ENCODE assay signal across 9 cellular contexts in the genomic region with DNA sequence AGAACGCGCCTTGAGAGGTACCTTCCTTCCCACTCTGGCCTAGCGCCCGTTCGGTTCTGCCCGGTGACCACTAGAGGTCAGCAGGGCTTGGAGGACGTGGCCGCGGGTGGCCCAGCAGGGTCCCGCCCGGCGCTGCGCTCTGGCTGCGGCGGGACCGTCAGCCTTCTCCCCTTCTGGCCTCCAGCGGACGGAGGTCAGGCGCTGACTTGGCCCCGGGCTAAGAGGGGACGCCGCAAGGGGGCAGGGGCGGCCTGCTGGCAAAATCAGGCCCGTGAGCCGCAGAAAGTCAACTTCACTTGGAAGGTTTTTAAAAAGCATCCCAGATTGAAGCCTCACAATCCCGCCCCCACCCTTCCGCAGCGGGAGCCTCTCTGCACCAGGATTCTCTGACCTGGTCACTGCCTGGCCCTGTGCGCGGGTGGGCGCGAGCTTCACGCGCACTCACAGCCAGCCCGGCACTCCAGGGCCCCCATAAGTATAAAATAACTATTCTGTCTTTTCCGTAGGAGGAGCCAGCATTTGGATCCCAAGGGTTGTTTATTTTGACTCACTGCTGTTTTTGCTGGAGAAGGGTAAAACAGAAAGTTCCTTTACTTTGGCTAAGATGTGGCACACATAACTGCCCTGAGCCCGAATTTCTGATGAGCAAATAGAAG. TPM values are rescaled to one million over a fixed set of nuclear protein-coding genes. Genes with fewer than 3 reads are reported as not detected.
A peak's percentile ranks its signal among the peaks of the same experiment; 100 is the strongest.
DNase-seq lines count a peak whose midpoint lies in the region; ATAC-seq, FAIRE-seq and TF ChIP-seq lines count a peak whose summit lies in the region.
"Had no signal": no experiment of that assay in that cellular context is flagged by ENCODE, and none has a peak within 500 bp of the region (broad histone marks: within the 10 kb centered on the region; RNA-seq: fewer than 3 reads in every experiment).

No MANE protein-coding gene starts in this region.

- TF ChIP-seq CTCF in GM06990 (IDR thresholded peaks at IDR 0.05; ENCODE audit: insufficient read depth, low read length, poor library complexity, severe bottlenecking) = peak; percentile 49
- TF ChIP-seq CTCF in H1 (IDR thresholded peaks at IDR 0.05; ENCODE audit: control extremely low read depth in 1 of 3, insufficient read depth in 1 of 3, low read depth in 1 of 3, low read length in 3 of 3) = peak; percentile 70 to 98 (median 96)

- TF ChIP-seq POLR2A in H1 (IDR thresholded peaks at IDR 0.05; ENCODE audit: control extremely low read depth in 1 of 2, low read depth in 2 of 2, low read length in 2 of 2) = no peak

- TF ChIP-seq EP300 in H1 (IDR thresholded peaks at IDR 0.05; ENCODE audit: borderline replicate concordance in 1 of 2, low read depth in 2 of 2, low read length in 2 of 2) = 0 out of 3 replicates have a peak, but pooled peaks of 1 of the 2 experiments have one; percentile 56

- DNase-seq in GM06990 (ENCODE audit: extremely low read depth, insufficient read length) (no peak), NCI-H526 (lab: John Stamatoyannopoulos, UW) (peak; percentile 60 to 93), H1 (ENCODE audit: low read depth in 1 of 2, low spot score in 2 of 2) (peak; percentile 86 to 90), memory B cell (ENCODE audit: low spot score in 2 of 2) (peak in 1 of 2 donors; percentile 29), NCI-H2081 (lab: John Stamatoyannopoulos, UW) (no peak)
- peak; percentile 67 for DNase-seq in activated CD8-positive, alpha-beta T cell treated with anti-CD3 and anti-CD28 coated beads, Interleukin-2, amount 10 ng/mL, durations not matched to agents 7 days and 5 days
- peak; percentile 23 for DNase-seq in stimulated activated CD8-positive, alpha-beta memory T cell treated with anti-CD3 and anti-CD28 coated beads, Interleukin-12 subunit alpha, Interleukin-12 subunit beta, amount 100 ng/mL, for 4 hours (ENCODE audit: low read depth)

- no peak overlapping the region for H2BK5ac ChIP-seq in H1 (ENCODE audit: low read depth, low read length)

- H3K27ac Mint-ChIP-seq in activated CD8-positive, alpha-beta T cell treated with anti-CD3 and anti-CD28 coated beads, Interleukin-2, amount 10 ng/mL, durations not matched to agents 7 days and 5 days = no peak overlapping the region
- H3K27ac Mint-ChIP-seq in memory B cell = no peak overlapping the region

- H2BK15ac ChIP-seq in H1 (ENCODE audit: low read length) = no peak overlapping the region

- H3K79me1 ChIP-seq in H1 (ENCODE audit: low read depth, low read length) = no peaks in the 10 kb centered on the region

- H3K36me3 Mint-ChIP-seq in activated CD8-positive, alpha-beta T cell treated with anti-CD3 and anti-CD28 coated beads, Interleukin-2, amount 10 ng/mL, durations not matched to agents 7 days and 5 days (ENCODE audit: low read depth) = no peaks in the 10 kb centered on the region
- H3K36me3 Mint-ChIP-seq in memory B cell = no peaks in the 10 kb centered on the region

- no peak overlapping the region for H2AK5ac ChIP-seq in H1 (ENCODE audit: low read depth, low read length)

- no peak overlapping the region for H3K4ac ChIP-seq in H1 (replicated peaks; ENCODE audit: insufficient read length, low read depth, low read length)

- no peak overlapping the region for H3K9ac ChIP-seq in H1 (replicated peaks in 1 of 4; ENCODE audit: extremely low read depth in 1 of 4, low read depth in 3 of 4, low read length in 3 of 4)

- H3K4me3 ChIP-seq in GM06990 (replicated peaks; ENCODE audit: low read depth, low read length) = no peak overlapping the region
- peak overlapping the region in 1 of 4 experiments; percentile 43; a peak in 2 of 8 replicates for H3K4me3 ChIP-seq in H1 (ENCODE audit: extremely low read depth in 1 of 4, insufficient read depth in 2 of 4, low read depth in 3 of 4, low read length in 4 of 4)

- no peak overlapping the region for H4K5ac ChIP-seq in H1 (ENCODE audit: insufficient read length, low read depth, low read length)

- WGBS in H1 (ENCODE audit: extremely low coverage in 1 of 2, insufficient coverage in 1 of 2, insufficient read length in 1 of 2, insufficient replicate concordance in 2 of 2, low coverage in 1 of 2, low lambda C conversion rate in 2 of 2, missing lambda C conversion rate in 1 of 2), 2 experiments = 11% methylated on average over 30 of the region's 37 CpGs; no CpG with 5 or more reads in 1 of the 2 experiments

- CTCF ChIA-PET in activated CD8-positive, alpha-beta T cell treated with anti-CD3 and anti-CD28 coated beads, Interleukin-2, amount 10 ng/mL, durations not matched to agents 7 days and 5 days (lab: Charles Lee) = interaction anchor here (0.8 to 5.6 kb wide), 12 partner anchors 9 to 225 kb away, joined by 3 to 88 read pairs (median 4); no protein-coding TSS in a partner anchor
- CTCF ChIA-PET in H1 (lab: Charles Lee; ENCODE audit: partially characterized antibody) = interaction anchor here (0.6 to 9.9 kb wide), 49 partner anchors 11 to 233 kb away, joined by 3 to 183 read pairs (median 4); partner anchors contain the start of genes HTR3A and ZBTB16

- FAIRE-seq in H1 (lab: Jason Lieb, UNC) = no peak
- FAIRE-seq: endometrium had no signal

- no peak overlapping the region for H2BK120ac ChIP-seq in H1 (replicated peaks; ENCODE audit: low read depth, low read length)

- peaks cover 9% of the 10 kb centered on the region for H3K27me3 Mint-ChIP-seq in activated CD8-positive, alpha-beta T cell treated with anti-CD3 and anti-CD28 coated beads, Interleukin-2, amount 10 ng/mL, durations not matched to agents 7 days and 5 days (ENCODE audit: low read depth)
- H3K27me3 Mint-ChIP-seq in memory B cell = peaks cover 11% of the 10 kb centered on the region

- peak; percentile 92 for ATAC-seq in activated CD8-positive, alpha-beta T cell treated with anti-CD3 and anti-CD28 coated beads, Interleukin-2, amount 10 ng/mL, durations not matched to agents 7 days and 5 days
- ATAC-seq in memory B cell (ENCODE audit: low read depth) = peak; percentile 56
- ATAC-seq in GM21576 (IDR thresholded peaks at IDR 0.05; ENCODE audit: unreplicated experiment) = no peak

- no peak overlapping the region for H3K18ac ChIP-seq in H1 (ENCODE audit: extremely low read depth, low read length)

- H3K79me2 ChIP-seq in H1 (ENCODE audit: control insufficient read depth in 1 of 2, insufficient read depth in 2 of 2, low read length in 2 of 2) = no peaks in the 10 kb centered on the region

- no peaks in the 10 kb centered on the region for H3K36me3 ChIP-seq in GM06990 (ENCODE audit: control insufficient read depth, insufficient read depth, low read length)
- H3K36me3 ChIP-seq in H1 (ENCODE audit: control insufficient read depth in 2 of 4, insufficient read depth in 4 of 4, low read length in 3 of 4) = no peaks in the 10 kb centered on the region

- H3K23me2 ChIP-seq in H1 (ENCODE audit: low read depth, low read length) = peaks cover 2% of the 10 kb centered on the region; the same call in 1 of the 2 replicates

- H4K20me1 ChIP-seq in H1 (replicated peaks in 1 of 2; ENCODE audit: control insufficient read depth in 1 of 2, insufficient read depth in 2 of 2, low read length in 2 of 2) = no peaks in the 10 kb centered on the region

- H3K9me3 ChIP-seq in H1 (ENCODE audit: insufficient read depth in 2 of 2, low read depth in 1 of 2, low read length in 1 of 2) = no peaks in the 10 kb centered on the region

- no peak overlapping the region for H3K27ac ChIP-seq in H1 (ENCODE audit: low read depth, low read length)

- no peaks in the 10 kb centered on the region for H3K4me1 ChIP-seq in H1 (replicated peaks in 1 of 4; ENCODE audit: control insufficient read depth in 3 of 4, insufficient read depth in 4 of 4, low read length in 3 of 4)

- H3K9me3 Mint-ChIP-seq in activated CD8-positive, alpha-beta T cell treated with anti-CD3 and anti-CD28 coated beads, Interleukin-2, amount 10 ng/mL, durations not matched to agents 7 days and 5 days (ENCODE audit: insufficient read depth) = no peaks in the 10 kb centered on the region
- H3K9me3 Mint-ChIP-seq in memory B cell = no peaks in the 10 kb centered on the region

- H4K91ac ChIP-seq in H1 (replicated peaks; ENCODE audit: insufficient read length, low read length) = no peak overlapping the region

- H3K4me2 ChIP-seq in H1 (ENCODE audit: insufficient read depth in 1 of 2, low read depth in 2 of 2, low read length in 2 of 2) = peak overlapping the region; percentile 10 to 40; a peak in 3 of 4 replicates

- no peak overlapping the region for H3K23ac ChIP-seq in H1 (ENCODE audit: insufficient read length)

- peak overlapping the region; percentile 57 for H4K8ac ChIP-seq in H1 (ENCODE audit: extremely low read depth, insufficient read depth, low read length)

- no peak overlapping the region for H2BK20ac ChIP-seq in H1 (ENCODE audit: low read length)

- H3K4me3 Mint-ChIP-seq in activated CD8-positive, alpha-beta T cell treated with anti-CD3 and anti-CD28 coated beads, Interleukin-2, amount 10 ng/mL, durations not matched to agents 7 days and 5 days = no peak overlapping the region
- H3K4me3 Mint-ChIP-seq in memory B cell = peak overlapping the region; percentile 53

- H3K14ac ChIP-seq in H1 (ENCODE audit: insufficient read length) = no peak overlapping the region

- H3K27me3 ChIP-seq in GM06990 (replicated peaks; ENCODE audit: control insufficient read depth, insufficient read depth, low read length) = peaks cover 1% of the 10 kb centered on the region
- H3K27me3 ChIP-seq in H1 (replicated peaks in 1 of 4; ENCODE audit: control insufficient read depth in 3 of 4, extremely low read depth in 1 of 4, insufficient read depth in 3 of 4, low read length in 3 of 4) = peaks cover 0 to 3% (median 0%) of the 10 kb centered on the region in 4 experiments; a peak in 2 of 7 replicates

- peaks cover 7% of the 10 kb centered on the region for H3K4me1 Mint-ChIP-seq in activated CD8-positive, alpha-beta T cell treated with anti-CD3 and anti-CD28 coated beads, Interleukin-2, amount 10 ng/mL, durations not matched to agents 7 days and 5 days (ENCODE audit: low read depth)
- H3K4me1 Mint-ChIP-seq in memory B cell = no peaks in the 10 kb centered on the region

- peak; percentile 81 to 87 for TF ChIP-seq RAD21 in H1 (IDR thresholded peaks at IDR 0.05 in 1 of 2, conservative IDR thresholded peaks at IDR 0.05 in 1 of 2; ENCODE audit: low read depth in 2 of 2, low read length in 2 of 2)

- no peak overlapping the region for H2AFZ ChIP-seq in H1 (ENCODE audit: low read length)

- POLR2A ChIA-PET in activated CD8-positive, alpha-beta T cell treated with anti-CD3 and anti-CD28 coated beads, Interleukin-2, amount 10 ng/mL, durations not matched to agents 7 days and 5 days (lab: Charles Lee) = no interaction called here
- POLR2A ChIA-PET in H1 (lab: Charles Lee; ENCODE audit: partially characterized antibody) = interaction anchor here (1.5 kb wide), 1 partner anchor 144 kb away, joined by 4 read pairs; no protein-coding TSS in a partner anchor

- no peak overlapping the region for H2BK12ac ChIP-seq in H1 (ENCODE audit: low read depth, low read length)

- H3K56ac ChIP-seq in H1 (replicated peaks; ENCODE audit: insufficient read length, low read depth, low read length) = no peak overlapping the region

RNA-seq across cellular contexts. Expression of gene ZBTB16, which starts 23.2 kb away (rescaled TPM):
- total RNA-seq in activated CD8-positive, alpha-beta T cell treated with anti-CD3 and anti-CD28 coated beads, Interleukin-2, amount 10 ng/mL, durations not matched to agents 7 days and 5 days = 10 to 100 TPM; 16.3 to 16.4 TPM
- 0.25 and 0.61 TPM in 2 replicates for total RNA-seq in H1 (2021; fragmentation: NEBNext Ultra II Directional; extraction: Animal tissue kit (Norgen Biotek cat#: 25700))
- polyA plus RNA-seq in H1 (2011; rRNA removed) = 0.12 and 0.19 TPM in 2 replicates
- polyA plus RNA-seq in H1 (2011; cell fraction: cytosol; rRNA removed) = 0.30 TPM
- polyA plus RNA-seq in H1 (2011; cell fraction: nucleus; rRNA removed) = 0.60 TPM
- 0.43 TPM in 1 of 4 replicates, not detected in the others for polyA plus RNA-seq in H1 (2012, experiment 1 of 2)
- polyA plus RNA-seq in H1 (2012, experiment 2 of 2) = 0.08 TPM
- polyA plus RNA-seq in H1 (2013, experiment 1 of 2) = 0.04 TPM
- polyA plus RNA-seq in H1 (2013, experiment 2 of 2) = 0.04 TPM
- 0.28 and 0.88 TPM in 2 replicates for polyA minus RNA-seq in H1 (2011; rRNA and poly(A)+ RNA removed)
- polyA minus RNA-seq in H1 (2011; cell fraction: cytosol; rRNA and poly(A)+ RNA removed) = 2.0 TPM
- polyA minus RNA-seq in H1 (2011; cell fraction: nucleus; rRNA and poly(A)+ RNA removed) = 0.40 TPM

Comparison
In these comparisons a context has a peak if more than half of its experiments do, and no peak if none do; other contexts are left out.
1. DNase-seq: peak in NCI-H526 (2 of 2), activated CD8-positive, alpha-beta T cell treated with anti-CD3 and anti-CD28 coated beads, Interleukin-2, amount 10 ng/mL, durations not matched to agents 7 days and 5 days (single experiment), H1 (2 of 2) and stimulated activated CD8-positive, alpha-beta memory T cell treated with anti-CD3 and anti-CD28 coated beads, Interleukin-12 subunit alpha, Interleukin-12 subunit beta, amount 100 ng/mL, for 4 hours (single experiment); none in GM06990 (single experiment) and NCI-H2081 (0 of 2).
2. RNA of gene ZBTB16, which starts 23.2 kb away (total RNA-seq): 16.3 to 16.4 TPM in activated CD8-positive, alpha-beta T cell treated with anti-CD3 and anti-CD28 coated beads, Interleukin-2, amount 10 ng/mL, durations not matched to agents 7 days and 5 days; 0.25 to 0.61 TPM in H1; every median in the first group is over 10 times any median in the second.